1 cellular context compared by ENCODE assay signal in genomic region chr17:41522301-41523224, GRCh38.
TF ChIP-seq lines count a peak whose summit lies in the region.

No MANE protein-coding gene starts in this region.

TF ChIP-seq in HepG2, 621 proteins besides CTCF, POLR2A, EP300 and RAD21:
- TF ChIP-seq DR1 (CRISPR knock-in tag; IDR thresholded peaks at IDR 0.05) (no peak), RBM22 (optimal IDR thresholded peaks at IDR 0.05; ENCODE audit: low read length) (peak; percentile 73), NAIF1 (CRISPR knock-in tag; IDR thresholded peaks at IDR 0.05; ENCODE audit: borderline replicate concordance) (no peak), KDM1A (CRISPR knock-in tag; IDR thresholded peaks at IDR 0.05) (0 out of 2 replicates have a peak, but pooled peaks have one; percentile 60), USF2 (IDR thresholded peaks at IDR 0.05; ENCODE audit: low read depth, low read length) (no peak), USF2 (CRISPR knock-in tag; IDR thresholded peaks at IDR 0.05; ENCODE audit: borderline replicate concordance) (no peak), POLR2G (IDR thresholded peaks at IDR 0.05; ENCODE audit: low read depth, low read length) (peak; percentile 55), NCOR1 (IDR thresholded peaks at IDR 0.05; ENCODE audit: borderline replicate concordance, low read length) (no peak), ZNF687 (CRISPR knock-in tag; IDR thresholded peaks at IDR 0.05) (peak; percentile 19; the same call in 1 of the 2 replicates), ZKSCAN1 (IDR thresholded peaks at IDR 0.05; ENCODE audit: low read length) (peak; percentile 29; the same call in 1 of the 2 replicates), MAFF (IDR thresholded peaks at IDR 0.05; ENCODE audit: low read depth, low read length) (no peak), TCF7 (IDR thresholded peaks at IDR 0.05; ENCODE audit: low read depth) (no peak), AKAP8 (CRISPR knock-in tag; IDR thresholded peaks at IDR 0.05) (0 out of 2 replicates have a peak, but pooled peaks have one; percentile 30), ZNF768 (CRISPR knock-in tag; IDR thresholded peaks at IDR 0.05) (peak; percentile 98), MIER2 (CRISPR knock-in tag; IDR thresholded peaks at IDR 0.05) (no peak), ZMYM3 (CRISPR knock-in tag; IDR thresholded peaks at IDR 0.05) (peak; percentile 51; the same call in 1 of the 2 replicates), CREB3 (CRISPR knock-in tag; IDR thresholded peaks at IDR 0.05) (no peak)
